8 cellular contexts compared by ENCODE assay signal in the genomic region with DNA sequence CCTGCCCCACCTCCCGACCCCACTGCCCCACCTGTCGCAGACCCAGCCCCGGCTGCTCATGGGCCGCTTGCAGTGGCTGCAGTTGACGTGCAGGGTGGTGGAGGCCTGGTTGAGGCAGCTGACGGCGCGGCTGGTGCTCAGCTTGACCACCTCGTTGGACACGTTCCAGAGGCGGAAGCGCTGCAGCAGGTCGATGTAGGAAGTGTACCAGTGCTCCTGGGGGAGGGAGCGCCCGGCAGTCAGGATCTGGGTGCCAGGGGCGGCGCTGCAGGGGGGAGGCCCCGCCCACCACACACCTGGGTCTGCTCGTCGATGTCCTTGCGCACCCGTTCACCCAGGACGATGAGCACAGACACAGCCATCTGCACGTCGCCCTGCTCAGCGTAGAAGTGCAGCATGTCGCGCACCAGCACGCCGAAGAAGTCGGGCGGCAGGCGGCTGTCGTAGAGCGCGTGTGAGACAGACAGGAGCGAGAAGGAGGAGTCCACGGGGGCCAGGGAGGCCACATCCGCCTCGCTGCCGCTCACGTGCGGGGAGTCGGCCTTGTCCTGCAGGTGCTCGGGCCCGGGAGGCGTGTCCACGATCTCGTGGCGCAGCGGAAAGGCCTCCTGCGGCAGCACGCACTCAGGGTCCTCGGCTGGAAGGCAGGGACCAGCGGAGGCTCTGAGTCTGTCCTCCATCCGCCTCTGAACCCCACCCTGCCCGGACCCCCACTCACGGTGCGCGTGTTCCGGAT. TPM values are rescaled to one million over a fixed set of nuclear protein-coding genes. Genes with fewer than 3 reads are reported as not detected.
A peak's percentile ranks its signal among the peaks of the same experiment; 100 is the strongest.
DNase-seq lines count a peak whose midpoint lies in the region; ATAC-seq and TF ChIP-seq lines count a peak whose summit lies in the region.

No MANE protein-coding gene starts in this region.

- no peaks in the 10 kb centered on the region for H3F3A ChIP-seq in OCI-LY1 (ENCODE audit: insufficient read depth, low read length)

- TF ChIP-seq CTCF in heart right ventricle (IDR thresholded peaks at IDR 0.05) (no peak), OCI-LY1 (IDR thresholded peaks at IDR 0.05; ENCODE audit: low read length) (no peak), upper lobe of left lung (IDR thresholded peaks at IDR 0.05) (no peak)

- DNase-seq in heart right ventricle = no peak
- DNase-seq in Right ventricle myocardium superior = no peak
- DNase-seq in right cardiac atrium = peak in 2 of 3 donors; percentile 78 to 80
- DNase-seq in upper lobe of left lung = peak in 1 of 2 donors; percentile 87
- no peak for DNase-seq in stimulated activated naive CD4-positive, alpha-beta T cell treated with Interleukin-2 at 50 U/mL for 16 hours (lab: John Stamatoyannopoulos, UW)
- no peak for DNase-seq in NOMO-1 treated with dmso at 0.1 percent for 144 hours (lab: John Stamatoyannopoulos, UW; ENCODE audit: unreplicated experiment)

- ATAC-seq in heart right ventricle (peak in 1 of 8 donors; percentile 1), Right ventricle myocardium superior (ENCODE audit: poor library complexity) (no peak), right cardiac atrium (no peak), upper lobe of left lung (ENCODE audit: low FRiP score in 2 of 2) (no peak), HG03378 (IDR thresholded peaks at IDR 0.05; ENCODE audit: unreplicated experiment) (no peak)

- H3K9me3 ChIP-seq in heart right ventricle = no peaks in the 10 kb centered on the region
- H3K9me3 ChIP-seq in OCI-LY1 (ENCODE audit: low read length) = no peaks in the 10 kb centered on the region
- no peaks in the 10 kb centered on the region for H3K9me3 ChIP-seq in right cardiac atrium (ENCODE audit: control insufficient read depth, low read length)
- H3K9me3 ChIP-seq in upper lobe of left lung = no peaks in the 10 kb centered on the region

- no peaks in the 10 kb centered on the region for H4K20me1 ChIP-seq in OCI-LY1 (ENCODE audit: insufficient read depth, low read length)

- H3K9ac ChIP-seq in OCI-LY1 (ENCODE audit: low read length) = no peak overlapping the region

- intact Hi-C loops in heart right ventricle (cut with DNase I) = no loop called here
- intact Hi-C loops in Right ventricle myocardium superior (cut with DNase I) = no loop called here
- intact Hi-C loops in right cardiac atrium (cut with DNase I) = no loop called here

- H3K4me2 ChIP-seq in OCI-LY1 (ENCODE audit: low read length) = peak overlapping the region; percentile 98; the same call in 1 of the 2 replicates

- no peak for TF ChIP-seq POLR2A in upper lobe of left lung (IDR thresholded peaks at IDR 0.05)

- H3K27me3 ChIP-seq in heart right ventricle (no peaks in the 10 kb centered on the region), OCI-LY1 (ENCODE audit: insufficient read depth, low read length) (no peaks in the 10 kb centered on the region), right cardiac atrium (ENCODE audit: control insufficient read depth, insufficient read depth) (no peaks in the 10 kb centered on the region), upper lobe of left lung (no peaks in the 10 kb centered on the region)

- no peak for TF ChIP-seq EP300 in upper lobe of left lung (IDR thresholded peaks at IDR 0.05)

- no peak overlapping the region for H2AFZ ChIP-seq in OCI-LY1 (ENCODE audit: low read length)

- peaks cover 0 to 48% (median 19%) of the 10 kb centered on the region in 9 donors for H3K36me3 ChIP-seq in heart right ventricle
- H3K36me3 ChIP-seq in OCI-LY1 (ENCODE audit: insufficient read depth, low read length) = peaks cover 38% of the 10 kb centered on the region
- peaks cover 8 to 39% (median 23%) of the 10 kb centered on the region in 4 donors for H3K36me3 ChIP-seq in upper lobe of left lung

- H3K27ac ChIP-seq in heart right ventricle = peak overlapping the region in 5 of 10 donors; percentile 70 to 85 (median 82)
- peak overlapping the region; percentile 23 for H3K27ac ChIP-seq in OCI-LY1 (ENCODE audit: low read depth, low read length, poor library complexity, severe bottlenecking)
- H3K27ac ChIP-seq in right cardiac atrium (ENCODE audit: low read length) = no peak overlapping the region
- H3K27ac ChIP-seq in upper lobe of left lung = peak overlapping the region; percentile 67 to 86 (median 82)

- 0 out of 2 replicates have a peak, but pooled peaks cover 8% of the 10 kb centered on the region for H3K79me2 ChIP-seq in OCI-LY1 (ENCODE audit: insufficient read depth, low read length)

- H3K4me3 ChIP-seq in heart right ventricle (peak overlapping the region; percentile 40 to 94 (median 76)), OCI-LY1 (ENCODE audit: low read depth, low read length, poor library complexity, severe bottlenecking) (peak overlapping the region; percentile 86), right cardiac atrium (ENCODE audit: low read length) (no peak overlapping the region), upper lobe of left lung (peak overlapping the region in 3 of 4 donors; percentile 69 to 84 (median 76))

- peaks cover 37 to 71% (median 58%) of the 10 kb centered on the region in 9 donors for H3K4me1 ChIP-seq in heart right ventricle
- peaks cover 56% of the 10 kb centered on the region for H3K4me1 ChIP-seq in OCI-LY1 (ENCODE audit: insufficient read depth, low read length, severe bottlenecking)
- H3K4me1 ChIP-seq in right cardiac atrium (ENCODE audit: control insufficient read depth, insufficient read depth, low read length) = peaks cover 12% of the 10 kb centered on the region
- peaks cover 48 to 76% (median 61%) of the 10 kb centered on the region in 4 donors for H3K4me1 ChIP-seq in upper lobe of left lung

- 94 to 95% methylated on average over 61 of the region's 61 CpGs for WGBS in heart right ventricle, 2 donors
- 94% methylated on average over 61 of the region's 61 CpGs for WGBS in right cardiac atrium
- 95 to 96% methylated on average over 34 to 58 of the region's 61 CpGs for WGBS in upper lobe of left lung, 2 donors

- no peaks in the 10 kb centered on the region for H3K9me2 ChIP-seq in OCI-LY1 (ENCODE audit: low read depth, low read length)

RNA-seq across cellular contexts. Expression of a gene that starts 1.0 kb away (rescaled TPM):
- total RNA-seq in heart right ventricle (10 to 100 TPM; 36.9 to 50.6 (median 44.0) TPM), Right ventricle myocardium superior (42.4 TPM), right cardiac atrium (10 to 100 TPM; 52.0 to 55.7 (median 54.6) TPM), upper lobe of left lung (100 to 1,000 TPM in 1 of 6 donors, 10 to 100 TPM in 5; 60.0 to 109 (median 65.5) TPM)
- polyA plus RNA-seq in heart right ventricle (10 to 100 TPM; 34.7 to 60.6 TPM), right cardiac atrium (49.7 TPM)

RNA-seq across cellular contexts. Expression of a gene that starts 4.9 kb away (rescaled TPM):
- 100 to 1,000 TPM; 101 to 147 (median 116) TPM for total RNA-seq in heart right ventricle
- 100 to 1,000 TPM in 1 of 2 donors, 10 to 100 TPM in 1; 92.7 to 165 TPM for polyA plus RNA-seq in heart right ventricle
- total RNA-seq in Right ventricle myocardium superior = 126 TPM
- 100 to 1,000 TPM; 114 to 121 (median 119) TPM for total RNA-seq in right cardiac atrium
- polyA plus RNA-seq in right cardiac atrium = 126 TPM
- 100 to 1,000 TPM; 101 to 186 (median 118) TPM for total RNA-seq in upper lobe of left lung

RNA-seq across cellular contexts. Expression of a gene that starts 5.1 kb away (rescaled TPM):
- total RNA-seq in heart right ventricle = 1 to 10 TPM; 6.8 to 9.7 (median 8.4) TPM
- polyA plus RNA-seq in heart right ventricle = 1 to 10 TPM; 7.2 to 9.2 TPM
- total RNA-seq in Right ventricle myocardium superior = 7.6 TPM
- total RNA-seq in right cardiac atrium = 1 to 10 TPM; 7.1 to 9.0 (median 8.2) TPM
- polyA plus RNA-seq in right cardiac atrium = 6.3 TPM
- total RNA-seq in upper lobe of left lung = 10 to 100 TPM in 5 of 6 donors, 1 to 10 TPM in 1; 8.3 to 20.6 (median 14.3) TPM

RNA-seq across cellular contexts. Expression of a gene that starts 9.7 kb away (rescaled TPM):
- total RNA-seq in heart right ventricle = 1 to 10 TPM; 1.2 to 2.6 (median 2.1) TPM
- 1 to 10 TPM in 1 of 2 donors, under 1 TPM in 1; 0.90 to 7.4 TPM for polyA plus RNA-seq in heart right ventricle
- total RNA-seq in Right ventricle myocardium superior = 2.0 TPM
- 1 to 10 TPM in 3 of 4 donors, under 1 TPM in 1; 0.89 to 2.9 (median 1.7) TPM for total RNA-seq in right cardiac atrium
- polyA plus RNA-seq in right cardiac atrium = 2.3 TPM
- total RNA-seq in upper lobe of left lung = 1 to 10 TPM in 2 of 6 donors, under 1 TPM in 3, not detected in 1; 0.59 to 2.1 (median 0.76) TPM

RNA-seq across cellular contexts. Expression of a gene that starts 17.2 kb away (rescaled TPM):
- total RNA-seq in heart right ventricle = 100 to 1,000 TPM in 3 of 10 donors, 10 to 100 TPM in 7; 66.8 to 118 (median 89.2) TPM
- 100 to 1,000 TPM; 101 to 261 TPM for polyA plus RNA-seq in heart right ventricle
- total RNA-seq in Right ventricle myocardium superior = 81.9 TPM
- total RNA-seq in right cardiac atrium = 100 to 1,000 TPM in 1 of 4 donors, 10 to 100 TPM in 3; 84.3 to 104 (median 90.8) TPM
- 101 TPM for polyA plus RNA-seq in right cardiac atrium
- total RNA-seq in upper lobe of left lung = 100 to 1,000 TPM in 4 of 6 donors, 10 to 100 TPM in 2; 53.0 to 535 (median 107) TPM

Comparison
In these comparisons a context has a peak if more than half of its experiments do, and no peak if none do; other contexts are left out.
1. DNase-seq: peak in right cardiac atrium (2 of 3); none in heart right ventricle (0 of 2), Right ventricle myocardium superior (single experiment), stimulated activated naive CD4-positive, alpha-beta T cell treated with Interleukin-2 at 50 U/mL for 16 hours (single experiment) and NOMO-1 treated with dmso at 0.1 percent for 144 hours (single experiment).